In genomic region chr20:8094845-8095244, GRCh38 we compare ENCODE assay signal across 13 cellular contexts. TPM values are rescaled to one million over a fixed set of nuclear protein-coding genes. Genes with fewer than 3 reads are reported as not detected.
DNase-seq lines count a peak whose midpoint lies in the region; ATAC-seq and TF ChIP-seq lines count a peak whose summit lies in the region.
"Had no signal": no experiment of that assay in that cellular context is flagged by ENCODE, and none has a peak within 500 bp of the region (broad histone marks: within the 10 kb centered on the region; RNA-seq: fewer than 3 reads in every experiment).

No MANE protein-coding gene starts in this region.

- H3K4me3 Mint-ChIP-seq in activated T-cell treated with anti-CD3 and anti-CD28 coated beads, Interleukin-2, amount 50 U/mL, for 24 hours: no peak overlapping the region
- H3K4me3 Mint-ChIP-seq: activated CD4-positive, alpha-beta memory T cell treated with anti-CD3 and anti-CD28 coated beads for 36 hours; stimulated activated naive CD8-positive, alpha-beta T cell treated with anti-CD3 and anti-CD28 coated beads, Interleukin-15, Interleukin-2, amounts not matched to agents 100 ng/mL and 50 ng/mL, for 24 hours had no signal

- peaks cover 5 to 36% (median 25%) of the 10 kb centered on the region in 4 donors for H3K4me1 ChIP-seq in stomach

- no peak overlapping the region for H3K27ac Mint-ChIP-seq in activated T-cell treated with anti-CD3 and anti-CD28 coated beads, Interleukin-2, amount 50 U/mL, for 24 hours
- H3K27ac Mint-ChIP-seq: activated CD4-positive, alpha-beta memory T cell treated with anti-CD3 and anti-CD28 coated beads for 36 hours; stimulated activated naive CD8-positive, alpha-beta T cell treated with anti-CD3 and anti-CD28 coated beads, Interleukin-15, Interleukin-2, amounts not matched to agents 100 ng/mL and 50 ng/mL, for 24 hours had no signal

- intact Hi-C loops in left ventricle myocardium superior (cut with micrococcal nuclease) (no loop called here), stomach (cut with DNase I; ENCODE audit: low total_unique reads) (no loop called here)

- no peaks in the 10 kb centered on the region for H3K4me1 Mint-ChIP-seq in activated T-cell treated with anti-CD3 and anti-CD28 coated beads, Interleukin-2, amount 50 U/mL, for 24 hours (ENCODE audit: low read depth)

- H3K9me3 Mint-ChIP-seq in activated T-cell treated with anti-CD3 and anti-CD28 coated beads, Interleukin-2, amount 50 U/mL, for 24 hours: no peaks in the 10 kb centered on the region
- H3K9me3 Mint-ChIP-seq: activated CD4-positive, alpha-beta memory T cell treated with anti-CD3 and anti-CD28 coated beads for 36 hours; stimulated activated naive CD8-positive, alpha-beta T cell treated with anti-CD3 and anti-CD28 coated beads, Interleukin-15, Interleukin-2, amounts not matched to agents 100 ng/mL and 50 ng/mL, for 24 hours had no signal

- no peak for TF ChIP-seq CTCF in stomach (IDR thresholded peaks at IDR 0.05)

- H3K4me3 ChIP-seq in SK-N-MC: peak overlapping the region; percentile 51
- H3K4me3 ChIP-seq in stomach: no peak overlapping the region
- H3K4me3 ChIP-seq: K562 had no signal

- peak overlapping the region; percentile 69 for H3K27ac ChIP-seq in SK-N-MC
- peak overlapping the region in 4 of 5 donors; percentile 38 to 72 (median 62) for H3K27ac ChIP-seq in stomach

- H3K36me3 ChIP-seq in SK-N-MC (ENCODE audit: insufficient read depth, low read length) (no peaks in the 10 kb centered on the region), stomach (no peaks in the 10 kb centered on the region)

- H3K27me3 ChIP-seq in stomach: no peaks in the 10 kb centered on the region

- no peaks in the 10 kb centered on the region for H3K36me3 Mint-ChIP-seq in activated T-cell treated with anti-CD3 and anti-CD28 coated beads, Interleukin-2, amount 50 U/mL, for 24 hours (ENCODE audit: low read depth)
- H3K36me3 Mint-ChIP-seq: activated CD4-positive, alpha-beta memory T cell treated with anti-CD3 and anti-CD28 coated beads for 36 hours had no signal

- peak; percentile 91 for DNase-seq in HCEC 1CT
- no peak for DNase-seq in SK-N-MC (ENCODE audit: low read depth, low spot score)
- no peak for DNase-seq in left ventricle myocardium superior
- no peak for DNase-seq in stomach
- no peak for DNase-seq in activated T-cell treated with anti-CD3 and anti-CD28 coated beads, Interleukin-2, amount 50 U/mL, for 24 hours
- no peak for DNase-seq in retina
- DNase-seq: activated CD4-positive, alpha-beta memory T cell treated with anti-CD3 and anti-CD28 coated beads for 36 hours; DND-41; stimulated activated CD4-positive, alpha-beta T cell treated with anti-CD3 and anti-CD28 coated beads, Interleukin-2, amount 100 ng/mL, for 48 hours had no signal

- H3K9me3 ChIP-seq in SK-N-MC (ENCODE audit: low read depth, low read length) (no peaks in the 10 kb centered on the region), stomach (no peaks in the 10 kb centered on the region)

- H3K27me3 Mint-ChIP-seq in activated T-cell treated with anti-CD3 and anti-CD28 coated beads, Interleukin-2, amount 50 U/mL, for 24 hours: peaks cover 19% of the 10 kb centered on the region

- 12 to 27% (median 17%) methylated on average over 2 of the region's 2 CpGs for WGBS in stomach, 5 donors

- TF ChIP-seq EP300 in stomach (IDR thresholded peaks at IDR 0.05): no peak

- TF ChIP-seq POLR2A in stomach (IDR thresholded peaks at IDR 0.05): no peak

- ATAC-seq in left ventricle myocardium superior: peak; percentile 33
- ATAC-seq in GM19351 (IDR thresholded peaks at IDR 0.05; ENCODE audit: unreplicated experiment): no peak
- no peak for ATAC-seq in GM21737 (IDR thresholded peaks at IDR 0.05; ENCODE audit: unreplicated experiment)
- ATAC-seq: K562 had no signal

- no peak overlapping the region for H3K9ac ChIP-seq in SK-N-MC (ENCODE audit: insufficient read length)

RNA-seq across cellular contexts. Expression of gene PLCB1, which starts 37.2 kb away (rescaled TPM):
- total RNA-seq in left ventricle myocardium superior (7.7 TPM), stomach (10 to 100 TPM in 4 of 5 donors, 1 to 10 TPM in 1; 5.8 to 66.5 (median 21.6) TPM)
- polyA plus RNA-seq in stomach: 1 to 10 TPM; 4.1 to 5.4 (median 5.0) TPM
